In the genomic region with DNA sequence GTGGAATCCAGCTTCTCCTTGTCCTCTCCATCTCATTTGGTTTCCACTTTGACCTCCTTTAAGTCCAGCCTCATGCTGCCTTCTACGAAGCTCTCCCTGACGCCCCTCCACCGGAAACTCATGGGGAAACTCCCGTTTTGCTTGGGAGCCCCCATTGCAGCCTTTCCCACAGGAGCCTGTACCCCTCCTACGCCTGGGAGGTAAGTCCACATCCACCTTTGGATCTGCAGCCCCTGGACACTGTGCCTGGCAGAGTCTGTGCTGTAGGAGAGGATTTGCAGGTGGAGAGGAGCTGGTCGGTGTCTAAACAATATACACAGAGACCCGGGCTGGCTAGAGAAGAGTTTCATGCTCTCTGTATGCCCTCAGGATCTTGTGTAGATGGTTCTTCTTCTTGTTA, we compare ENCODE assay signal across 37 cellular contexts.
"Had no signal": no experiment of that assay in that cellular context is flagged by ENCODE, and none has a peak within 500 bp of the region (broad histone marks: within the 10 kb centered on the region; RNA-seq: fewer than 3 reads in every experiment).

No MANE protein-coding gene starts in this region.

- H3K4me1 ChIP-seq: Peyer's patch had no signal

- H3K4me3 Mint-ChIP-seq: activated B cell treated with CpG ODN at 0.5 μM for 24 hours; activated CD4-positive, alpha-beta memory T cell treated with anti-CD3 and anti-CD28 coated beads for 36 hours; activated naive CD8-positive, alpha-beta T cell treated with anti-CD3 and anti-CD28 coated beads for 36 hours; activated T-cell treated with anti-CD3 and anti-CD28 coated beads, Interleukin-2, amount 50 U/mL, for 4 hours; activated T-helper 1 cell treated with anti-CD3 and anti-CD28 coated beads, Interleukin-12 subunit alpha, Interleukin-12 subunit beta, Interleukin-2, Interleukin-4 antibody, amounts not matched to agents 30 ng/mL and 10 ng/mL and 1 ng/mL, durations not matched to agents 14 hours and 24 hours and 36 hours; central memory CD8-positive, alpha-beta T cell; IgD-negative memory B cell had no signal

- H3K4me1 Mint-ChIP-seq: activated B cell treated with CpG ODN at 0.5 μM for 24 hours; activated naive CD8-positive, alpha-beta T cell treated with anti-CD3 and anti-CD28 coated beads for 36 hours; central memory CD8-positive, alpha-beta T cell; IgD-negative memory B cell had no signal

- DNase-seq: activated B cell treated with CpG ODN at 0.5 μM for 24 hours; activated CD4-positive, alpha-beta memory T cell treated with anti-CD3 and anti-CD28 coated beads for 36 hours; activated CD4-positive, alpha-beta T cell treated with anti-CD3 and anti-CD28 coated beads for 4 hours; activated CD4-positive, alpha-beta T cell treated with anti-CD3 and anti-CD28 coated beads, Interleukin-2, amount 50 U/mL, for 1 hour; activated CD4-positive, CD25-positive, alpha-beta regulatory T cell treated with anti-CD3 and anti-CD28 coated beads, Interleukin-2, amount 50 U/mL, for 72 hours; activated naive CD4-positive, alpha-beta T cell; activated naive CD4-positive, alpha-beta T cell treated with anti-CD3 and anti-CD28 coated beads, Interleukin-2, amount 50 U/mL, for 16 hours; activated naive CD8-positive, alpha-beta T cell treated with anti-CD3 and anti-CD28 coated beads for 36 hours; activated T-cell treated with anti-CD3 and anti-CD28 coated beads for 4 hours; activated T-cell treated with anti-CD3 and anti-CD28 coated beads, Interleukin-2, amount 50 U/mL, for 4 hours; amniotic stem cell; aorta; brain microvascular endothelial cell; Kasumi-1; KBM-7; MG63; NCI-H1048; NCI-H1105 treated with DMSO at 0.1 percent for 48 hours; NCI-H1436; NCI-H1694; NCI-H2029; NCI-H510A; NCI-H526; NCI-H748 treated with DMSO at 0.1 percent for 48 hours; NK-92 treated with Interleukin-12 subunit alpha and Interleukin-12 subunit beta, amount 100 ng/mL, for 24 hours; PC-3; Right ventricle myocardium superior; SW 1271; T-helper 1 cell; T-helper 2 cell; T-helper 9 cell had no signal

- H3K9me3 ChIP-seq: MG63, Peyer's patch had no signal

- H3K27me3 ChIP-seq: brain microvascular endothelial cell, MG63, Peyer's patch had no signal

- H3K9me3 Mint-ChIP-seq: activated CD4-positive, alpha-beta memory T cell treated with anti-CD3 and anti-CD28 coated beads for 36 hours had no signal

- H3K27ac Mint-ChIP-seq: activated B cell treated with CpG ODN at 0.5 μM for 24 hours; activated CD4-positive, alpha-beta memory T cell treated with anti-CD3 and anti-CD28 coated beads for 36 hours; activated naive CD8-positive, alpha-beta T cell treated with anti-CD3 and anti-CD28 coated beads for 36 hours; activated T-helper 1 cell treated with anti-CD3 and anti-CD28 coated beads, Interleukin-12 subunit alpha, Interleukin-12 subunit beta, Interleukin-2, Interleukin-4 antibody, amounts not matched to agents 30 ng/mL and 10 ng/mL and 1 ng/mL, durations not matched to agents 14 hours and 24 hours and 36 hours; IgD-negative memory B cell had no signal

- H3K27ac ChIP-seq: brain microvascular endothelial cell, Peyer's patch, RWPE1, VCaP had no signal

- H3K27me3 Mint-ChIP-seq: activated B cell treated with CpG ODN at 0.5 μM for 24 hours; activated CD4-positive, alpha-beta memory T cell treated with anti-CD3 and anti-CD28 coated beads for 36 hours; activated naive CD8-positive, alpha-beta T cell treated with anti-CD3 and anti-CD28 coated beads for 36 hours; central memory CD8-positive, alpha-beta T cell; IgD-negative memory B cell had no signal

- H3K36me3 Mint-ChIP-seq: activated CD4-positive, alpha-beta memory T cell treated with anti-CD3 and anti-CD28 coated beads for 36 hours; activated naive CD8-positive, alpha-beta T cell treated with anti-CD3 and anti-CD28 coated beads for 36 hours; IgD-negative memory B cell had no signal
